ENCODE assay signal across 14 cellular contexts in genomic region chr6:156912431-156912830, GRCh38.
A peak's percentile ranks its signal among the peaks of the same experiment; 100 is the strongest.
DNase-seq lines count a peak whose midpoint lies in the region; ATAC-seq lines count a peak whose summit lies in the region.
"Had no signal": no experiment of that assay in that cellular context is flagged by ENCODE, and none has a peak within 500 bp of the region (broad histone marks: within the 10 kb centered on the region; RNA-seq: fewer than 3 reads in every experiment).

No MANE protein-coding gene starts in this region.

- H3K4me3 Mint-ChIP-seq in T-helper 1 cell treated with Interleukin-12 subunit alpha and Interleukin-12 subunit beta and Interleukin-4 antibody, amounts not matched to agents 30 μg/mL and 1 μg/mL, for 36 hours: no peak overlapping the region
- no peak overlapping the region for H3K4me3 Mint-ChIP-seq in activated T-helper 17 cell treated with anti-CD3 and anti-CD28 coated beads, Interleukin-2, amount 50 U/mL, for 72 hours
- H3K4me3 Mint-ChIP-seq in naive thymus-derived CD8-positive, alpha-beta T cell: peak overlapping the region in 7 of 10 donors; percentile 1 to 62 (median 31)

- ATAC-seq in activated T-helper 17 cell treated with anti-CD3 and anti-CD28 coated beads, Interleukin-2, amount 50 U/mL, for 72 hours (replicated peaks): no peak
- peak; percentile 80 for ATAC-seq in naive thymus-derived CD8-positive, alpha-beta T cell
- no peak for ATAC-seq in GM19452 (IDR thresholded peaks at IDR 0.05; ENCODE audit: unreplicated experiment)
- ATAC-seq in HG03175 (IDR thresholded peaks at IDR 0.05; ENCODE audit: unreplicated experiment): no peak
- ATAC-seq: Panc1, psoas muscle had no signal

- peaks cover 8% of the 10 kb centered on the region for H3K36me3 Mint-ChIP-seq in T-helper 1 cell treated with Interleukin-12 subunit alpha and Interleukin-12 subunit beta and Interleukin-4 antibody, amounts not matched to agents 30 μg/mL and 1 μg/mL, for 36 hours (ENCODE audit: low read depth)
- H3K36me3 Mint-ChIP-seq in activated T-helper 17 cell treated with anti-CD3 and anti-CD28 coated beads, Interleukin-2, amount 50 U/mL, for 72 hours (ENCODE audit: low read depth): no peaks in the 10 kb centered on the region
- H3K36me3 Mint-ChIP-seq in naive thymus-derived CD8-positive, alpha-beta T cell: peaks cover 4 to 20% (median 7%) of the 10 kb centered on the region in 3 donors

- H3K4me1 Mint-ChIP-seq in T-helper 1 cell treated with Interleukin-12 subunit alpha and Interleukin-12 subunit beta and Interleukin-4 antibody, amounts not matched to agents 30 μg/mL and 1 μg/mL, for 36 hours (ENCODE audit: low read depth): peaks cover 25% of the 10 kb centered on the region
- peaks cover 39% of the 10 kb centered on the region for H3K4me1 Mint-ChIP-seq in activated T-helper 17 cell treated with anti-CD3 and anti-CD28 coated beads, Interleukin-2, amount 50 U/mL, for 72 hours
- H3K4me1 Mint-ChIP-seq in naive thymus-derived CD8-positive, alpha-beta T cell: peaks cover 47 to 83% (median 76%) of the 10 kb centered on the region in 4 donors

- DNase-seq in T-helper 1 cell (no peak), M059J (ENCODE audit: low read depth) (peak; percentile 15), NCI-H1694 (lab: John Stamatoyannopoulos, UW) (no peak)
- peak in 2 of 10 donors; percentile 23 to 27 for DNase-seq in naive thymus-derived CD8-positive, alpha-beta T cell
- DNase-seq: activated gamma-delta T cell, DMS53, dorsolateral prefrontal cortex, NCI-H1694 treated with DMSO at 0.1 percent for 48 hours, psoas muscle had no signal

- POLR2A ChIA-PET in naive thymus-derived CD8-positive, alpha-beta T cell (lab: Charles Lee): no interaction called here

- no peaks in the 10 kb centered on the region for H3K27me3 Mint-ChIP-seq in T-helper 1 cell treated with Interleukin-12 subunit alpha and Interleukin-12 subunit beta and Interleukin-4 antibody, amounts not matched to agents 30 μg/mL and 1 μg/mL, for 36 hours (ENCODE audit: low read depth)
- H3K27me3 Mint-ChIP-seq in activated T-helper 17 cell treated with anti-CD3 and anti-CD28 coated beads, Interleukin-2, amount 50 U/mL, for 72 hours: no peaks in the 10 kb centered on the region
- no peaks in the 10 kb centered on the region for H3K27me3 Mint-ChIP-seq in naive thymus-derived CD8-positive, alpha-beta T cell

- no peaks in the 10 kb centered on the region for H3K9me3 Mint-ChIP-seq in T-helper 1 cell treated with Interleukin-12 subunit alpha and Interleukin-12 subunit beta and Interleukin-4 antibody, amounts not matched to agents 30 μg/mL and 1 μg/mL, for 36 hours
- H3K9me3 Mint-ChIP-seq in activated T-helper 17 cell treated with anti-CD3 and anti-CD28 coated beads, Interleukin-2, amount 50 U/mL, for 72 hours: no peaks in the 10 kb centered on the region
- H3K9me3 Mint-ChIP-seq in naive thymus-derived CD8-positive, alpha-beta T cell: no peaks in the 10 kb centered on the region

- peak overlapping the region; percentile 16 for H3K27ac Mint-ChIP-seq in T-helper 1 cell treated with Interleukin-12 subunit alpha and Interleukin-12 subunit beta and Interleukin-4 antibody, amounts not matched to agents 30 μg/mL and 1 μg/mL, for 36 hours
- H3K27ac Mint-ChIP-seq in activated T-helper 17 cell treated with anti-CD3 and anti-CD28 coated beads, Interleukin-2, amount 50 U/mL, for 72 hours: peak overlapping the region; percentile 32
- H3K27ac Mint-ChIP-seq in naive thymus-derived CD8-positive, alpha-beta T cell: peak overlapping the region; percentile 2 to 86 (median 51)

Comparison
In these comparisons a context has a peak if more than half of its experiments do, and no peak if none do; other contexts are left out.
1. H3K4me3 Mint-ChIP-seq: peak in naive thymus-derived CD8-positive, alpha-beta T cell (7 of 10); none in T-helper 1 cell treated with Interleukin-12 subunit alpha and Interleukin-12 subunit beta and Interleukin-4 antibody, amounts not matched to agents 30 μg/mL and 1 μg/mL, for 36 hours (single experiment) and activated T-helper 17 cell treated with anti-CD3 and anti-CD28 coated beads, Interleukin-2, amount 50 U/mL, for 72 hours (single experiment).
2. ATAC-seq: peak in naive thymus-derived CD8-positive, alpha-beta T cell (2 of 2); none in activated T-helper 17 cell treated with anti-CD3 and anti-CD28 coated beads, Interleukin-2, amount 50 U/mL, for 72 hours (single experiment), GM19452 (single experiment) and HG03175 (single experiment).
3. Peak in every context shown above with its lines, with median percentiles within 50 percentile points of each other: H3K27ac Mint-ChIP-seq.